In genomic region chr1:204278254-204278653, GRCh38 we compare ENCODE assay signal across 28 cellular contexts.
DNase-seq lines count a peak whose midpoint lies in the region; TF ChIP-seq lines count a peak whose summit lies in the region.
"Had no signal": no experiment of that assay in that cellular context is flagged by ENCODE, and none has a peak within 500 bp of the region (broad histone marks: within the 10 kb centered on the region; RNA-seq: fewer than 3 reads in every experiment).

No MANE protein-coding gene starts in this region.

- no peak overlapping the region for H3K4me3 ChIP-seq in fibroblast of pulmonary artery (replicated peaks; ENCODE audit: low read depth, low read length)
- H3K4me3 ChIP-seq: gastrocnemius medialis, testis, vagina had no signal

- TF ChIP-seq CTCF in fibroblast of pulmonary artery (IDR thresholded peaks at IDR 0.05; ENCODE audit: low read length, missing control alignments) (no peak), nephron progenitor cell (IDR thresholded peaks at IDR 0.05) (no peak)

- peaks cover 55% of the 10 kb centered on the region for H3K27me3 Mint-ChIP-seq in nephron progenitor cell (ENCODE audit: low read depth, poor library complexity)

- no peaks in the 10 kb centered on the region for H3K36me3 Mint-ChIP-seq in nephron progenitor cell (ENCODE audit: low read depth)
- H3K36me3 Mint-ChIP-seq: activated naive CD8-positive, alpha-beta T cell; IgD-negative memory B cell had no signal

- H3K27ac Mint-ChIP-seq in nephron progenitor cell: peak overlapping the region; percentile 78
- H3K27ac Mint-ChIP-seq: activated CD4-positive, alpha-beta memory T cell treated with anti-CD3 and anti-CD28 coated beads, Interleukin-2, amount 10 ng/mL, durations not matched to agents 7 days and 5 days; activated naive CD8-positive, alpha-beta T cell; CD4-positive, alpha-beta T cell; IgD-negative memory B cell; T-helper 1 cell treated with Interleukin-12 subunit alpha and Interleukin-12 subunit beta and Interleukin-4 antibody, amounts not matched to agents 30 μg/mL and 1 μg/mL, for 36 hours had no signal

- H3K9me3 Mint-ChIP-seq in nephron progenitor cell: no peaks in the 10 kb centered on the region
- H3K9me3 Mint-ChIP-seq: activated CD4-positive, alpha-beta memory T cell treated with anti-CD3 and anti-CD28 coated beads, Interleukin-2, amount 10 ng/mL, durations not matched to agents 7 days and 5 days; CD4-positive, alpha-beta T cell; IgD-negative memory B cell; neural crest cell; T-helper 1 cell treated with Interleukin-12 subunit alpha and Interleukin-12 subunit beta and Interleukin-4 antibody, amounts not matched to agents 30 μg/mL and 1 μg/mL, for 36 hours had no signal

- DNase-seq in DMS53 (lab: John Stamatoyannopoulos, UW) (peak; percentile 45), DMS53 treated with DMSO at 0.1 percent for 48 hours (lab: John Stamatoyannopoulos, UW; ENCODE audit: unreplicated experiment) (no peak), OCI-M1 (lab: John Stamatoyannopoulos, UW) (peak; percentile 12), fibroblast of pulmonary artery (ENCODE audit: low read depth) (peak; percentile 42), nephron progenitor cell (no peak), islet precursor cell (no peak), NCI-H526 treated with DMSO at 0.1 percent for 48 hours (lab: John Stamatoyannopoulos, UW) (no peak)
- no peak for DNase-seq in activated CD8-positive, alpha-beta memory T cell treated with anti-CD3 and anti-CD28 coated beads, Interleukin-2, amount 50 U/mL, for 48 hours
- DNase-seq: activated CD4-positive, alpha-beta memory T cell treated with anti-CD3 and anti-CD28 coated beads, Interleukin-2, amount 10 ng/mL, durations not matched to agents 7 days and 5 days; activated CD4-positive, alpha-beta T cell treated with anti-CD3 and anti-CD28 coated beads for 1 hour; aorta; CD4-positive, alpha-beta T cell; cortex of kidney; DMS153; gastrocnemius medialis; NCI-H1105 treated with DMSO at 0.1 percent for 48 hours; NCI-H2029 treated with DMSO at 0.1 percent for 48 hours; NCI-H2227 treated with DMSO at 0.1 percent for 48 hours; SK-N-SH; stimulated activated CD4-positive, alpha-beta T cell treated with anti-CD3 and anti-CD28 coated beads, Interleukin-12 subunit alpha, Interleukin-12 subunit beta, amount 100 ng/mL, for 4 hours; stimulated activated CD4-positive, alpha-beta T cell treated with anti-CD3 and anti-CD28 coated beads, Interleukin-4, amount 100 ng/mL, for 4 hours; stimulated activated naive CD4-positive, alpha-beta T cell; testis had no signal

- peaks cover 87% of the 10 kb centered on the region for H3K4me1 Mint-ChIP-seq in nephron progenitor cell
- H3K4me1 Mint-ChIP-seq: activated CD4-positive, alpha-beta memory T cell treated with anti-CD3 and anti-CD28 coated beads, Interleukin-2, amount 10 ng/mL, durations not matched to agents 7 days and 5 days had no signal

- H3K4me3 Mint-ChIP-seq in nephron progenitor cell: no peak overlapping the region
- H3K4me3 Mint-ChIP-seq: activated CD4-positive, alpha-beta memory T cell treated with anti-CD3 and anti-CD28 coated beads, Interleukin-2, amount 10 ng/mL, durations not matched to agents 7 days and 5 days; activated naive CD8-positive, alpha-beta T cell; CD4-positive, alpha-beta T cell; IgD-negative memory B cell; neural crest cell; T-helper 1 cell treated with Interleukin-12 subunit alpha and Interleukin-12 subunit beta and Interleukin-4 antibody, amounts not matched to agents 30 μg/mL and 1 μg/mL, for 36 hours had no signal

Comparison
In these comparisons a context has a peak if more than half of its experiments do, and no peak if none do; other contexts are left out.
1. DNase-seq: peak in DMS53 (single experiment), OCI-M1 (single experiment) and fibroblast of pulmonary artery (single experiment); none in DMS53 treated with DMSO at 0.1 percent for 48 hours (single experiment), nephron progenitor cell (single experiment), activated CD8-positive, alpha-beta memory T cell treated with anti-CD3 and anti-CD28 coated beads, Interleukin-2, amount 50 U/mL, for 48 hours (single experiment), islet precursor cell (single experiment) and NCI-H526 treated with DMSO at 0.1 percent for 48 hours (single experiment).